ENCODE assay signal across 8 cellular contexts in the genomic region with DNA sequence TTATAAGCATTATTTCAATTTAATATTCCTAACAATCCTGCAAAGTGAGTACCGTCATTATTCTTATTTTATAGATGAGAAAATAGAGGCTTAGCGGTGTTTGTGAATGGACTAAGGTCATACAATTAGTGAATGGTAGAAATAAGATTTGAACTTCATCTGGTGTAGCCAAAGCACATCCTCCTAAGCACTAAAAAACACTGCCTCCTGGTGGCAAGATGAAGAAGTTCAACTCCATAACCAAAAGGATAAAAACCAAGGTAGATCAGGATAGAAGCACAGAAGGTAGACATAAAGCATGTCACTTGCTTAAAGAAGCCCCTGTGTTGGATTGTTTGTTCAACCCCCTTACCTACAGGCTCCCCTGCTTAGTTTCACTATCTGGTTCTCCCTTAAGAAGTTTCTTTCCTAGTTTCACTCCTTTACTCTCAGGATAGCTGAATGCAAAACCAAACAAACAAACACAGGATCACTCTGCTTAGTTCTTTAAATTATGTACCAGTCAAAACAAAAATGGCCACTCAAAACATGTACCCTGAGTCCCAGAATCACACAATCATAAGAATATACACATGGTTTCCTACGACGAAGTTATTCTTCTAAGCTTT.
DNase-seq lines count a peak whose midpoint lies in the region; ATAC-seq and TF ChIP-seq lines count a peak whose summit lies in the region.

No MANE protein-coding gene starts in this region.

- no peak overlapping the region for H3K27ac Mint-ChIP-seq in nephron progenitor cell

- in situ Hi-C loops in astrocyte of the cerebellum (cut with HindIII; ENCODE audit: low sequenced_read_pairs): no loop called here

- H3K27me3 Mint-ChIP-seq in nephron progenitor cell (ENCODE audit: low read depth, poor library complexity): peaks cover 8% of the 10 kb centered on the region

- TF ChIP-seq CTCF in astrocyte of the cerebellum (IDR thresholded peaks at IDR 0.05; ENCODE audit: low read depth, low read length, missing control alignments): peak; percentile 42
- TF ChIP-seq CTCF in nephron progenitor cell (IDR thresholded peaks at IDR 0.05): peak; percentile 55

- no peak overlapping the region for H3K4me3 ChIP-seq in astrocyte of the cerebellum (ENCODE audit: low read depth, low read length)

- DNase-seq in SIG-M5 treated with dmso at 0.1 percent for 504 hours (lab: John Stamatoyannopoulos, UW; ENCODE audit: unreplicated experiment): peak; percentile 59
- DNase-seq in SIG-M5 (lab: John Stamatoyannopoulos, UW): no peak
- DNase-seq in astrocyte of the cerebellum (ENCODE audit: low read depth): no peak
- no peak for DNase-seq in nephron progenitor cell
- DNase-seq in GF-D8 (lab: John Stamatoyannopoulos, UW): no peak
- no peak for DNase-seq in NCI-H2171 treated with DMSO at 0.1 percent for 48 hours (lab: John Stamatoyannopoulos, UW)
- DNase-seq in DMS79 treated with DMSO at 0.1 percent for 48 hours (lab: John Stamatoyannopoulos, UW): no peak

- H3K4me1 Mint-ChIP-seq in nephron progenitor cell: peaks cover 26% of the 10 kb centered on the region

- H3K9me3 Mint-ChIP-seq in nephron progenitor cell: no peaks in the 10 kb centered on the region

- no peak overlapping the region for H3K4me3 Mint-ChIP-seq in nephron progenitor cell

- no peaks in the 10 kb centered on the region for H3K36me3 Mint-ChIP-seq in nephron progenitor cell (ENCODE audit: low read depth)

- peak; percentile 50 for ATAC-seq in HG03432 (IDR thresholded peaks at IDR 0.05; ENCODE audit: unreplicated experiment)
